ENCODE assay signal across 1 cellular context in genomic region chr10:98399784-98400183, GRCh38.
TF ChIP-seq lines count a peak whose summit lies in the region.

No MANE protein-coding gene starts in this region.

TF ChIP-seq in IMR-90, 13 proteins besides CTCF, POLR2A, EP300 and RAD21:
- TF ChIP-seq RCOR1 (IDR thresholded peaks at IDR 0.05; ENCODE audit: insufficient replicate concordance, low read length) (no peak), FOS (IDR thresholded peaks at IDR 0.05; ENCODE audit: low read depth, low read length) (no peak), RFX5 (IDR thresholded peaks at IDR 0.05; ENCODE audit: low read depth, low read length) (no peak), SMC3 (IDR thresholded peaks at IDR 0.05; ENCODE audit: low read depth, low read length) (no peak), MAZ (IDR thresholded peaks at IDR 0.05; ENCODE audit: borderline replicate concordance, low read depth, low read length) (no peak), MXI1 (IDR thresholded peaks at IDR 0.05; ENCODE audit: borderline replicate concordance, low read depth, low read length) (no peak), USF2 (IDR thresholded peaks at IDR 0.05; ENCODE audit: low read depth, low read length) (no peak), CEBPB (IDR thresholded peaks at IDR 0.05; ENCODE audit: low read depth, low read length) (no peak), NFE2L2 (IDR thresholded peaks at IDR 0.05; ENCODE audit: low read depth, low read length) (no peak), BHLHE40 (IDR thresholded peaks at IDR 0.05; ENCODE audit: low read depth, low read length) (no peak), CHD1 (IDR thresholded peaks at IDR 0.05; ENCODE audit: low read depth, low read length) (no peak), ELK1 (IDR thresholded peaks at IDR 0.05; ENCODE audit: borderline replicate concordance, low read depth, low read length) (no peak), MAFK (IDR thresholded peaks at IDR 0.05; ENCODE audit: low read depth, low read length) (no peak)
